In genomic region chr5:109938453-109938852, GRCh38 we compare ENCODE assay signal across 1 cellular context.
TF ChIP-seq lines count a peak whose summit lies in the region.

No MANE protein-coding gene starts in this region.

TF ChIP-seq in HepG2, 621 proteins besides CTCF, POLR2A, EP300 and RAD21 (continued from another document):
- TF ChIP-seq RARA (CRISPR knock-in tag; IDR thresholded peaks at IDR 0.05) (0 out of 2 replicates have a peak, but pooled peaks have one; percentile 21), BRCA1 (CRISPR knock-in tag; IDR thresholded peaks at IDR 0.05) (no peak), PHF20 (CRISPR knock-in tag; IDR thresholded peaks at IDR 0.05) (no peak), NCOA5 (CRISPR knock-in tag; IDR thresholded peaks at IDR 0.05) (no peak), POGZ (CRISPR knock-in tag; IDR thresholded peaks at IDR 0.05) (0 out of 2 replicates have a peak, but pooled peaks have one; percentile 26), ZKSCAN5 (CRISPR knock-in tag; IDR thresholded peaks at IDR 0.05) (no peak), MAF1 (CRISPR knock-in tag; IDR thresholded peaks at IDR 0.05; ENCODE audit: borderline replicate concordance) (no peak), TCF7 (IDR thresholded peaks at IDR 0.05; ENCODE audit: low read depth) (peak; percentile 75), ZMYM4 (CRISPR knock-in tag; IDR thresholded peaks at IDR 0.05) (0 out of 2 replicates have a peak, but pooled peaks have one; percentile 8), SOX13 (IDR thresholded peaks at IDR 0.05) (no peak), SOX13 (CRISPR knock-in tag; conservative IDR thresholded peaks at IDR 0.05 in 1 of 2, IDR thresholded peaks at IDR 0.05 in 1 of 2) (peak in 1 of 2 experiments; percentile 48; a peak in 2 of 4 replicates), ELF3 (CRISPR knock-in tag; IDR thresholded peaks at IDR 0.05) (0 out of 2 replicates have a peak, but pooled peaks have one; percentile 17), FOXA3 (CRISPR knock-in tag; IDR thresholded peaks at IDR 0.05) (peak; percentile 35; the same call in 1 of the 2 replicates), GATAD2A (CRISPR knock-in tag; IDR thresholded peaks at IDR 0.05) (peak; percentile 30; the same call in 1 of the 2 replicates), SOX5 (CRISPR knock-in tag; IDR thresholded peaks at IDR 0.05; ENCODE audit: borderline replicate concordance) (peak; percentile 52; the same call in 1 of the 2 replicates), EZH2 (conservative IDR thresholded peaks at IDR 0.05; ENCODE audit: low read depth, low read length) (no peak), ZNF629 (CRISPR knock-in tag; conservative IDR thresholded peaks at IDR 0.05) (no peak), ZFP62 (CRISPR knock-in tag; IDR thresholded peaks at IDR 0.05) (no peak), SETDB1 (CRISPR knock-in tag; IDR thresholded peaks at IDR 0.05; ENCODE audit: borderline replicate concordance) (no peak), ATF7-NPFF (CRISPR knock-in tag; IDR thresholded peaks at IDR 0.05; ENCODE audit: low read depth) (no peak), BCL6 (CRISPR knock-in tag; IDR thresholded peaks at IDR 0.05) (0 out of 2 replicates have a peak, but pooled peaks have one; percentile 16), ARID5B (CRISPR knock-in tag; IDR thresholded peaks at IDR 0.05) (peak; percentile 52; the same call in 1 of the 2 replicates), ZNF740 (CRISPR knock-in tag; IDR thresholded peaks at IDR 0.05) (no peak), HMG20A (CRISPR knock-in tag; IDR thresholded peaks at IDR 0.05; ENCODE audit: borderline replicate concordance) (peak; percentile 52; the same call in 1 of the 2 replicates)
- TF ChIP-seq, protein P1, sequence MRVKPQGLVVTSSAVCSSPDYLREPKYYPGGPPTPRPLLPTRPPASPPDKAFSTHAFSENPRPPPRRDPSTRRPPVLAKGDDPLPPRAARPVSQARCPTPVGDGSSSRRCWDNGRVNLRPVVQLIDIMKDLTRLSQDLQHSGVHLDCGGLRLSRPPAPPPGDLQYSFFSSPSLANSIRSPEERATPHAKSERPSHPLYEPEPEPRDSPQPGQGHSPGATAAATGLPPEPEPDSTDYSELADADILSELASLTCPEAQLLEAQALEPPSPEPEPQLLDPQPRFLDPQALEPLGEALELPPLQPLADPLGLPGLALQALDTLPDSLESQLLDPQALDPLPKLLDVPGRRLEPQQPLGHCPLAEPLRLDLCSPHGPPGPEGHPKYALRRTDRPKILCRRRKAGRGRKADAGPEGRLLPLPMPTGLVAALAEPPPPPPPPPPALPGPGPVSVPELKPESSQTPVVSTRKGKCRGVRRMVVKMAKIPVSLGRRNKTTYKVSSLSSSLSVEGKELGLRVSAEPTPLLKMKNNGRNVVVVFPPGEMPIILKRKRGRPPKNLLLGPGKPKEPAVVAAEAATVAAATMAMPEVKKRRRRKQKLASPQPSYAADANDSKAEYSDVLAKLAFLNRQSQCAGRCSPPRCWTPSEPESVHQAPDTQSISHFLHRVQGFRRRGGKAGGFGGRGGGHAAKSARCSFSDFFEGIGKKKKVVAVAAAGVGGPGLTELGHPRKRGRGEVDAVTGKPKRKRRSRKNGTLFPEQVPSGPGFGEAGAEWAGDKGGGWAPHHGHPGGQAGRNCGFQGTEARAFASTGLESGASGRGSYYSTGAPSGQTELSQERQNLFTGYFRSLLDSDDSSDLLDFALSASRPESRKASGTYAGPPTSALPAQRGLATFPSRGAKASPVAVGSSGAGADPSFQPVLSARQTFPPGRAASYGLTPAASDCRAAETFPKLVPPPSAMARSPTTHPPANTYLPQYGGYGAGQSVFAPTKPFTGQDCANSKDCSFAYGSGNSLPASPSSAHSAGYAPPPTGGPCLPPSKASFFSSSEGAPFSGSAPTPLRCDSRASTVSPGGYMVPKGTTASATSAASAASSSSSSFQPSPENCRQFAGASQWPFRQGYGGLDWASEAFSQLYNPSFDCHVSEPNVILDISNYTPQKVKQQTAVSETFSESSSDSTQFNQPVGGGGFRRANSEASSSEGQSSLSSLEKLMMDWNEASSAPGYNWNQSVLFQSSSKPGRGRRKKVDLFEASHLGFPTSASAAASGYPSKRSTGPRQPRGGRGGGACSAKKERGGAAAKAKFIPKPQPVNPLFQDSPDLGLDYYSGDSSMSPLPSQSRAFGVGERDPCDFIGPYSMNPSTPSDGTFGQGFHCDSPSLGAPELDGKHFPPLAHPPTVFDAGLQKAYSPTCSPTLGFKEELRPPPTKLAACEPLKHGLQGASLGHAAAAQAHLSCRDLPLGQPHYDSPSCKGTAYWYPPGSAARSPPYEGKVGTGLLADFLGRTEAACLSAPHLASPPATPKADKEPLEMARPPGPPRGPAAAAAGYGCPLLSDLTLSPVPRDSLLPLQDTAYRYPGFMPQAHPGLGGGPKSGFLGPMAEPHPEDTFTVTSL (CRISPR knock-in tag; IDR thresholded peaks at IDR 0.05; ENCODE audit: borderline replicate concordance), result peak; percentile 48; the same call in 1 of the 2 replicates
- TF ChIP-seq, protein P2, sequence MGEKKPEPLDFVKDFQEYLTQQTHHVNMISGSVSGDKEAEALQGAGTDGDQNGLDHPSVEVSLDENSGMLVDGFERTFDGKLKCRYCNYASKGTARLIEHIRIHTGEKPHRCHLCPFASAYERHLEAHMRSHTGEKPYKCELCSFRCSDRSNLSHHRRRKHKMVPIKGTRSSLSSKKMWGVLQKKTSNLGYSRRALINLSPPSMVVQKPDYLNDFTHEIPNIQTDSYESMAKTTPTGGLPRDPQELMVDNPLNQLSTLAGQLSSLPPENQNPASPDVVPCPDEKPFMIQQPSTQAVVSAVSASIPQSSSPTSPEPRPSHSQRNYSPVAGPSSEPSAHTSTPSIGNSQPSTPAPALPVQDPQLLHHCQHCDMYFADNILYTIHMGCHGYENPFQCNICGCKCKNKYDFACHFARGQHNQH (CRISPR knock-in tag; IDR thresholded peaks at IDR 0.05), result no peak
- TF ChIP-seq, protein P3, sequence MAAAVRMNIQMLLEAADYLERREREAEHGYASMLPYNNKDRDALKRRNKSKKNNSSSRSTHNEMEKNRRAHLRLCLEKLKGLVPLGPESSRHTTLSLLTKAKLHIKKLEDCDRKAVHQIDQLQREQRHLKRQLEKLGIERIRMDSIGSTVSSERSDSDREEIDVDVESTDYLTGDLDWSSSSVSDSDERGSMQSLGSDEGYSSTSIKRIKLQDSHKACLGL (CRISPR knock-in tag; IDR thresholded peaks at IDR 0.05), result no peak
